1 cellular context compared by ENCODE assay signal in the genomic region with DNA sequence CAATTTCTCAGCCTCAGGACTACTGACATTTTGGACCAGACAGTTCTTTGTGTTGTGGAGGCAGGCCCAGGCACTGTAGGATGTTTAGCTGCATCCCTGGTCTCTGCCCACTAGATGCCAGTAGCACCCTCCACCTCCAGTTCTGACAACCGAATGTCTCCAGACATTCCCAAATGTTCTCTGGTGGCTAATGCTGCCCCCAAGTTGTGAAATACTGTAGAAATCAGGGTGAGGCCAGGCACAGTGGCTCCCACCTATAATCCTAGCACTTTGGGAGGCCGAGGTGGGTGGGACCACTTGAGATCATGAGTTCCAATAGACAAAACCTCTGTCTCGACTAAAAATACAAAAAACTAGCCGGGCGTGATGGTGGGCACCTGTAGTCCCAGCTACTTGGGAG.
TF ChIP-seq lines count a peak whose summit lies in the region.

No MANE protein-coding gene starts in this region.

TF ChIP-seq in endothelial cell of umbilical vein, 7 proteins besides CTCF, POLR2A, EP300 and RAD21 (continued from another document):
- no peak for TF ChIP-seq EZH2 (IDR thresholded peaks at IDR 0.05; ENCODE audit: borderline replicate concordance, low read depth, low read length, severe bottlenecking)
